Comparison of ENCODE assay signal across 34 cellular contexts in the genomic region with DNA sequence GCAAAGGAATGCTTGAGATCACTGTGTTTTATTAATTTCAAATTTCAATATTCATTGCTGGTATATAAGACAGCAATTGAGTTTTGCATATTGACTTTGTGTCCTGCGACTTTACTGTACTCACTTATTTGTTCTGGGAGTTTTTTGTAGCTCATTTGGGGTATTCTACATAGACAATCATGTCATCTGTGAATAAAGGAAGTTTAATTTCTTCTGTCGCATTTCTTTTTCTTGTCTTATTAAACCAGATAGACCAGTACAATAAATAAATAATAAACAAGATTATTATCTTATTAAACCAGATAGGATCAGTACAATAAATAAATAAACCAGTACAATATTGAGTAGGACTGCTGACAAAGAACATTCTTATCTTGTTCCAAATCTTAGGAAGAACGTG.
DNase-seq lines count a peak whose midpoint lies in the region; ATAC-seq, FAIRE-seq and TF ChIP-seq lines count a peak whose summit lies in the region.
"Had no signal": no experiment of that assay in that cellular context is flagged by ENCODE, and none has a peak within 500 bp of the region (broad histone marks: within the 10 kb centered on the region; RNA-seq: fewer than 3 reads in every experiment).

No MANE protein-coding gene starts in this region.

- no peaks in the 10 kb centered on the region for H3K9me3 Mint-ChIP-seq in activated T-cell treated with anti-CD3 and anti-CD28 coated beads, Interleukin-2, amount 50 U/mL, for 4 hours
- H3K9me3 Mint-ChIP-seq in activated T-cell treated with anti-CD3 and anti-CD28 coated beads, Interleukin-2, amount 50 U/mL, for 24 hours = no peaks in the 10 kb centered on the region
- H3K9me3 Mint-ChIP-seq: CD4-positive, alpha-beta memory T cell; CD4-positive, alpha-beta T cell; CD4-positive, CD25-positive, alpha-beta regulatory T cell; CD8-positive, alpha-beta memory T cell; CD8-positive, alpha-beta T cell had no signal

- no peaks in the 10 kb centered on the region for H3K9me3 ChIP-seq in small intestine (ENCODE audit: control insufficient read depth, low read depth)
- H3K9me3 ChIP-seq: A549; BE2C; BLaER1; BLaER1 treated with 17β-estradiol and CSF1 and Interleukin-3, amounts not matched to agents 10 nM and 100 nM; Caco-2 had no signal

- no peak overlapping the region for H3K27ac Mint-ChIP-seq in activated T-cell treated with anti-CD3 and anti-CD28 coated beads, Interleukin-2, amount 50 U/mL, for 24 hours
- H3K27ac Mint-ChIP-seq: B cell; CD14-positive monocyte; CD4-positive, alpha-beta memory T cell; CD4-positive, alpha-beta T cell; CD4-positive, CD25-positive, alpha-beta regulatory T cell; CD8-positive, alpha-beta T cell had no signal

- H3K27me3 Mint-ChIP-seq in activated T-cell treated with anti-CD3 and anti-CD28 coated beads, Interleukin-2, amount 50 U/mL, for 4 hours (ENCODE audit: low read depth) = peaks cover 6% of the 10 kb centered on the region
- H3K27me3 Mint-ChIP-seq in activated T-cell treated with anti-CD3 and anti-CD28 coated beads, Interleukin-2, amount 50 U/mL, for 24 hours = peaks cover 31% of the 10 kb centered on the region

- no peak overlapping the region for H3K4me3 Mint-ChIP-seq in activated T-cell treated with anti-CD3 and anti-CD28 coated beads, Interleukin-2, amount 50 U/mL, for 4 hours
- H3K4me3 Mint-ChIP-seq in activated T-cell treated with anti-CD3 and anti-CD28 coated beads, Interleukin-2, amount 50 U/mL, for 24 hours = no peak overlapping the region
- H3K4me3 Mint-ChIP-seq: B cell; CD14-positive monocyte; CD4-positive, alpha-beta memory T cell; CD4-positive, alpha-beta T cell; CD4-positive, CD25-positive, alpha-beta regulatory T cell; CD8-positive, alpha-beta memory T cell; CD8-positive, alpha-beta T cell had no signal

- TF ChIP-seq CTCF in 22Rv1 (IDR thresholded peaks at IDR 0.05) (no peak), LNCaP clone FGC (IDR thresholded peaks at IDR 0.05; ENCODE audit: control insufficient read depth, extremely low read depth, insufficient read depth) (no peak), VCaP (conservative IDR thresholded peaks at IDR 0.05) (no peak)

- H3K4me1 ChIP-seq in small intestine (ENCODE audit: control insufficient read depth in 2 of 2, insufficient read depth in 1 of 2, low read depth in 1 of 2, low read length in 1 of 2) = no peaks in the 10 kb centered on the region
- H3K4me1 ChIP-seq: A549; BE2C; BLaER1; BLaER1 treated with 17β-estradiol and CSF1 and Interleukin-3, amounts not matched to agents 10 nM and 100 nM had no signal

- H3K27ac ChIP-seq in 22Rv1 (peak overlapping the region; percentile 73), VCaP (peak overlapping the region; percentile 93), small intestine (ENCODE audit: low read depth in 1 of 2, low read length in 1 of 2) (no peak overlapping the region)
- H3K27ac ChIP-seq: A549; BLaER1; BLaER1 treated with 17β-estradiol and CSF1 and Interleukin-3, amounts not matched to agents 10 nM and 100 nM had no signal

- H3K4me3 ChIP-seq in LNCaP clone FGC (ENCODE audit: low read depth, low read length) = no peak overlapping the region
- no peak overlapping the region for H3K4me3 ChIP-seq in small intestine (ENCODE audit: low read depth in 1 of 2, low read length in 2 of 2)
- H3K4me3 ChIP-seq: A549; BLaER1; BLaER1 treated with 17β-estradiol and CSF1 and Interleukin-3, amounts not matched to agents 10 nM and 100 nM had no signal

- H3K27me3 ChIP-seq in small intestine (ENCODE audit: control insufficient read depth in 2 of 2, insufficient read depth in 2 of 2, low read length in 2 of 2) = no peaks in the 10 kb centered on the region
- H3K27me3 ChIP-seq: BE2C; BLaER1; BLaER1 treated with 17β-estradiol and CSF1 and Interleukin-3, amounts not matched to agents 10 nM and 100 nM had no signal

- WGBS in small intestine, 3 donors = 78 to 80% (median 79%) methylated on average over 3 of the region's 3 CpGs

- ATAC-seq in activated T-cell treated with anti-CD3 and anti-CD28 coated beads, Interleukin-2, amount 50 U/mL, for 4 hours = no peak
- ATAC-seq: A549; CD8-positive, alpha-beta T cell had no signal

- H3K4me1 Mint-ChIP-seq in activated T-cell treated with anti-CD3 and anti-CD28 coated beads, Interleukin-2, amount 50 U/mL, for 4 hours (ENCODE audit: low read depth) = no peaks in the 10 kb centered on the region
- no peaks in the 10 kb centered on the region for H3K4me1 Mint-ChIP-seq in activated T-cell treated with anti-CD3 and anti-CD28 coated beads, Interleukin-2, amount 50 U/mL, for 24 hours (ENCODE audit: low read depth)
- H3K4me1 Mint-ChIP-seq: B cell; CD14-positive monocyte; CD4-positive, alpha-beta memory T cell; CD4-positive, CD25-positive, alpha-beta regulatory T cell; CD8-positive, alpha-beta memory T cell had no signal

- no peaks in the 10 kb centered on the region for H3K36me3 ChIP-seq in small intestine (ENCODE audit: control insufficient read depth in 2 of 2, insufficient read depth in 2 of 2, low read length in 2 of 2)
- H3K36me3 ChIP-seq: BE2C; BLaER1; BLaER1 treated with 17β-estradiol and CSF1 and Interleukin-3, amounts not matched to agents 10 nM and 100 nM had no signal

- peak; percentile 96 for DNase-seq in LNCaP clone FGC (ENCODE audit: low read depth)
- DNase-seq in activated T-cell treated with anti-CD3 and anti-CD28 coated beads, Interleukin-2, amount 50 U/mL, for 4 hours = no peak
- DNase-seq in activated T-cell treated with anti-CD3 and anti-CD28 coated beads, Interleukin-2, amount 50 U/mL, for 24 hours = no peak
- no peak for DNase-seq in SHP77 (lab: John Stamatoyannopoulos, UW)
- DNase-seq in small intestine = no peak
- DNase-seq: 8988T; ACHN; AML-193; BE2C; C1 segment of cervical spinal cord; Caco-2; Calu3; CD4-positive, alpha-beta memory T cell; CD4-positive, alpha-beta T cell; CD4-positive, CD25-positive, alpha-beta regulatory T cell; CD8-positive, alpha-beta memory T cell; CD8-positive, alpha-beta T cell; COR-L47; DMS 273 treated with DMSO at 0.1 percent for 48 hours; DMS153; DMS53; DMS79; DMS79 treated with DMSO at 0.1 percent for 48 hours; DND-41; EL had no signal

- H3K36me3 Mint-ChIP-seq in activated T-cell treated with anti-CD3 and anti-CD28 coated beads, Interleukin-2, amount 50 U/mL, for 4 hours (ENCODE audit: insufficient read depth) = no peaks in the 10 kb centered on the region
- H3K36me3 Mint-ChIP-seq in activated T-cell treated with anti-CD3 and anti-CD28 coated beads, Interleukin-2, amount 50 U/mL, for 24 hours (ENCODE audit: low read depth) = no peaks in the 10 kb centered on the region
- H3K36me3 Mint-ChIP-seq: CD14-positive monocyte; CD4-positive, alpha-beta memory T cell; CD4-positive, CD25-positive, alpha-beta regulatory T cell; CD8-positive, alpha-beta memory T cell; CD8-positive, alpha-beta T cell had no signal

- FAIRE-seq in colon (lab: Jason Lieb, UNC) (peak; percentile 49), small intestine (lab: Jason Lieb, UNC) (no peak)
- FAIRE-seq: A549, D721Med had no signal

Comparison
In these comparisons a context has a peak if more than half of its experiments do, and no peak if none do; other contexts are left out.
1. H3K27ac ChIP-seq: peak in 22Rv1 (single experiment) and VCaP (single experiment); none in small intestine (0 of 2).